Comparison of ENCODE assay signal across 9 cellular contexts in the genomic region with DNA sequence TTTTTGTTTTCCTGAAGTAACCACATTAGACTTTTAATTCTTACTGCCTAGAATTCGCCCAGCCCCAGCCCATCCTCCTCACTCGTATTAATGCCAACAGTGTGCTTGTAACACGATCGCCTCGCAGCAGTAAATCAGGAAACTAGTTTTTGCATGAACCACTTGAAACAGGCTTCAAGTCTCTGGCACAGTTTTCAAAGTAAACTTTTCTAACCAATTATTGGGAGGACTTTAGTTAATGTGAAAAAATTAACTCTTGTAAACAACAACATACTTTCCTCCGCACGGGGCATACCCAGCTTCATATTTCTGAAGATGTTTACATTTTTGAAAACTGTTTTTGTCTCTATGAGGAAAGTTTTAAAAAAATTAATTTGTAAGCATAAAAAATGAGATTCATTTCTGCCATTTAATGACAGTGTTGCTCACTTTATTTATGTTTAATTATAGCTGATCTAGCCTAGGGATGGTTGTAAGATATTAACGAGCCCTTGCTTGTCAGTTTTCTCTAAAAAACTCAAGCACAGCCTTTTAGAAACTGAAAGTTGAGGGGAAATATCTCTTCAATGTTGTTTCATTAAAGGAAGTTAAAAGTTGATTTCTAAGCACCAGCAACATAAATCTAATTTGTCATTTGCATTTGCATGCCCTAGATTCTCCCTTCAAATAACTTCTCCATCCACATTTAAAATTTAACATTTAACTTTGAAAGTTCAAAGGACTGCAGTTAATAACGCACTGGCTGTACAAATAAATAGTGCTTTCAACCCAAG. TPM values are rescaled to one million over a fixed set of nuclear protein-coding genes. Genes with fewer than 3 reads are reported as not detected.
A peak's percentile ranks its signal among the peaks of the same experiment; 100 is the strongest.
DNase-seq lines count a peak whose midpoint lies in the region; ATAC-seq and TF ChIP-seq lines count a peak whose summit lies in the region.
"Had no signal": no experiment of that assay in that cellular context is flagged by ENCODE, and none has a peak within 500 bp of the region (broad histone marks: within the 10 kb centered on the region; RNA-seq: fewer than 3 reads in every experiment).

No MANE protein-coding gene starts in this region.

- intact Hi-C loops in CD8-positive, alpha-beta T cell (cut with DNase I, micrococcal nuclease): no loop called here
- intact Hi-C loops in colonic mucosa (cut with DNase I): no loop called here

- H3K9ac ChIP-seq in colonic mucosa (ENCODE audit: low read depth in 2 of 2, low read length in 2 of 2): no peak overlapping the region

- no peaks in the 10 kb centered on the region for H3K9me3 Mint-ChIP-seq in CD8-positive, alpha-beta T cell
- no peaks in the 10 kb centered on the region for H3K9me3 Mint-ChIP-seq in naive B cell

- H3K27me3 Mint-ChIP-seq in CD8-positive, alpha-beta T cell (ENCODE audit: low read depth): peaks cover 22% of the 10 kb centered on the region
- peaks cover 0 to 21% (median 5%) of the 10 kb centered on the region in 3 donors for H3K27me3 Mint-ChIP-seq in naive B cell

- peak overlapping the region; percentile 1 for H3K4me3 Mint-ChIP-seq in CD8-positive, alpha-beta T cell
- peak overlapping the region; percentile 73 to 90 (median 80) for H3K4me3 Mint-ChIP-seq in naive B cell

- no peaks in the 10 kb centered on the region for H3K27me3 ChIP-seq in CD8-positive, alpha-beta T cell (ENCODE audit: insufficient read depth, low read length)
- H3K27me3 ChIP-seq in colonic mucosa: no peaks in the 10 kb centered on the region

- ATAC-seq in CD8-positive, alpha-beta T cell: no peak
- ATAC-seq in HG02759 (IDR thresholded peaks at IDR 0.05; ENCODE audit: unreplicated experiment) (peak; percentile 41), naive B cell (ENCODE audit: low read depth in 2 of 2) (peak; percentile 48 to 56), GM21786 (IDR thresholded peaks at IDR 0.05; ENCODE audit: unreplicated experiment) (no peak), GM21576 (IDR thresholded peaks at IDR 0.05; ENCODE audit: unreplicated experiment) (no peak)

- no peaks in the 10 kb centered on the region for H3K9me3 ChIP-seq in CD8-positive, alpha-beta T cell (ENCODE audit: low read length)
- H3K9me3 ChIP-seq in colonic mucosa: no peaks in the 10 kb centered on the region

- CTCF ChIA-PET in CD8-positive, alpha-beta T cell (lab: Charles Lee): no interaction called here

- no peaks in the 10 kb centered on the region for H3K36me3 Mint-ChIP-seq in CD8-positive, alpha-beta T cell
- H3K36me3 Mint-ChIP-seq in naive B cell: no peaks in the 10 kb centered on the region

- H3K27ac Mint-ChIP-seq in CD8-positive, alpha-beta T cell: no peak overlapping the region
- peak overlapping the region; percentile 6 to 67 (median 50) for H3K27ac Mint-ChIP-seq in naive B cell

- POLR2A ChIA-PET in CD8-positive, alpha-beta T cell (lab: Charles Lee): no interaction called here

- H3K27ac ChIP-seq in CD8-positive, alpha-beta T cell (ENCODE audit: low read depth, low read length): no peak overlapping the region
- no peak overlapping the region for H3K27ac ChIP-seq in colonic mucosa
- H3K27ac ChIP-seq: HL-60 had no signal

- no peaks in the 10 kb centered on the region for H3K4me1 ChIP-seq in CD8-positive, alpha-beta T cell (ENCODE audit: insufficient read depth, low read length)
- H3K4me1 ChIP-seq in colonic mucosa: no peaks in the 10 kb centered on the region

- no peaks in the 10 kb centered on the region for H3K36me3 ChIP-seq in CD8-positive, alpha-beta T cell (ENCODE audit: insufficient read depth, low read length)
- no peaks in the 10 kb centered on the region for H3K36me3 ChIP-seq in colonic mucosa

- H3K4me1 Mint-ChIP-seq in CD8-positive, alpha-beta T cell (ENCODE audit: low read depth): peaks cover 10% of the 10 kb centered on the region
- peaks cover 16 to 18% (median 16%) of the 10 kb centered on the region in 3 donors for H3K4me1 Mint-ChIP-seq in naive B cell

- H3K4me3 ChIP-seq in CD8-positive, alpha-beta T cell (ENCODE audit: low read depth, low read length): no peak overlapping the region
- H3K4me3 ChIP-seq in colonic mucosa: no peak overlapping the region

- DNase-seq in CD8-positive, alpha-beta T cell: no peak
- DNase-seq in colonic mucosa: peak; percentile 23
- DNase-seq in naive B cell: no peak
- no peak for DNase-seq in central memory CD4-positive, alpha-beta T cell
- no peak for DNase-seq in HPDE6-E6E7 (ENCODE audit: extremely low spot score)

- TF ChIP-seq CTCF in CD8-positive, alpha-beta T cell (IDR thresholded peaks at IDR 0.05): no peak
- TF ChIP-seq CTCF in colonic mucosa (IDR thresholded peaks at IDR 0.05): no peak

RNA-seq across cellular contexts. Expression of a gene that starts 39.4 kb away (rescaled TPM):
- total RNA-seq in CD8-positive, alpha-beta T cell: not detected
- under 1 TPM; 0.82 to 0.90 TPM for total RNA-seq in colonic mucosa
- 1 to 10 TPM in 2 of 6 donors, under 1 TPM in 2, not detected in 2; 0.54 to 1.9 (median 1.3) TPM for polyA plus RNA-seq in naive B cell (ENCODE audit: low read depth in 6 of 6)

Comparison
In these comparisons a context has a peak if more than half of its experiments do, and no peak if none do; other contexts are left out.
1. ATAC-seq: peak in HG02759 (single experiment) and naive B cell (2 of 2); none in CD8-positive, alpha-beta T cell (single experiment), GM21786 (single experiment) and GM21576 (single experiment).